Comparison of ENCODE assay signal across 10 cellular contexts in the genomic region with DNA sequence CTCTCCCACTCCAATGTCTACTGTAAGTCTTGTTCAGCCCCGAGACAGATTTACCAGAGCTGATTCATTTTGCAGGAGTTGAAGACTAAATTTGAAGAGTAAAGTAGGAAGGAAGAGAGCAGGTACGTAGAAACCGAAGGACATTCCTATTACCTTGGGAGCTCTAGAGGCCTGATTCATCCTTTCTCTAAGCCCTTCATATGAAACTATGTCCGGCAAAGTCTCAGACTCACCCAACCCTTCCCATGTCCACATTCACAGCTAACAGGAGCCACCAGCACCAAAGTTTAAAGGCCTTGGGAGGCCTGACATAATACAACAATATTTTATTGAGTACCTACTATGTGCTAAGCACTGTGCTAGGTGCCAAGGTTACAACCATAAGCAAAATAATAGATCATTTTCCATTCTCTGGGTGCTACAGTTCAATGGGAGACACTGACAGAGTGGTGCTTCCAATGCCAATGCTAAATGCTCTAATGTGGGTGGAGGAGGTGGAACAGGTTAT.
A peak's percentile ranks its signal among the peaks of the same experiment; 100 is the strongest.
DNase-seq lines count a peak whose midpoint lies in the region; ATAC-seq, FAIRE-seq and TF ChIP-seq lines count a peak whose summit lies in the region.
"Had no signal": no experiment of that assay in that cellular context is flagged by ENCODE, and none has a peak within 500 bp of the region (broad histone marks: within the 10 kb centered on the region; RNA-seq: fewer than 3 reads in every experiment).

No MANE protein-coding gene starts in this region.

- no TSS peak for BruUV-seq in GM12878 (replicated peaks; lab: Mats Ljungman, UMichigan)

- TF ChIP-seq POLR2A in GM12878 (IDR thresholded peaks at IDR 0.05; ENCODE audit: low read depth, low read length) = no peak

- RAD21 ChIA-PET in GM12878 (lab: Charles Lee; ENCODE audit: unreplicated experiment) = interaction anchor here (0.6 to 1.9 kb wide), 10 partner anchors 11 to 303 kb away, joined by 3 to 6 read pairs (median 5); partner anchors contain the start of gene PHLDA1

- no peak for FAIRE-seq in GM12878 (lab: Jason Lieb, UNC)

- 0 out of 22 replicates have a peak, but pooled peaks cover 0 to under 1% (median 0%) of the 10 kb centered on the region in 11 experiments for H3K27me3 ChIP-seq in BLaER1 treated with 17β-estradiol and CSF1 and Interleukin-3, amounts not matched to agents 10 nM and 100 nM
- no peaks in the 10 kb centered on the region for H3K27me3 ChIP-seq in HUES48 (ENCODE audit: control insufficient read depth, insufficient read depth, low read length)
- no peaks in the 10 kb centered on the region for H3K27me3 ChIP-seq in GM12878 (replicated peaks in 1 of 2; ENCODE audit: control insufficient read depth in 2 of 2, insufficient read depth in 2 of 2, low read length in 1 of 2)
- H3K27me3 ChIP-seq in HAP-1 (ENCODE audit: low read depth) = no peaks in the 10 kb centered on the region
- H3K27me3 ChIP-seq: testis had no signal

- H3K4me1 ChIP-seq in BLaER1 treated with 17β-estradiol and CSF1 and Interleukin-3, amounts not matched to agents 10 nM and 100 nM = peaks cover 0 to 29% (median 14%) of the 10 kb centered on the region in 10 experiments; a peak in 13 of 20 replicates
- H3K4me1 ChIP-seq in HUES48 (ENCODE audit: control insufficient read depth, insufficient read depth, low read length) (peaks cover 24% of the 10 kb centered on the region), GM12878 (ENCODE audit: control insufficient read depth, insufficient read depth, low read length) (peaks cover 18% of the 10 kb centered on the region), mesodermal cell (ENCODE audit: control insufficient read depth, insufficient read depth, low read length, poor library complexity, severe bottlenecking) (peaks cover 15% of the 10 kb centered on the region), HAP-1 (peaks cover 15% of the 10 kb centered on the region)
- H3K4me1 ChIP-seq: testis had no signal

- H3K4me3 ChIP-seq in BLaER1 treated with 17β-estradiol and CSF1 and Interleukin-3, amounts not matched to agents 10 nM and 100 nM = no peak overlapping the region
- H3K4me3 ChIP-seq in HUES48 (ENCODE audit: low read depth, low read length) (peak overlapping the region; percentile 35), GM12878 (no peak overlapping the region), mesodermal cell (ENCODE audit: extremely low read depth, insufficient read depth, low read length, poor library complexity, severe bottlenecking) (no peak overlapping the region), HAP-1 (no peak overlapping the region)
- H3K4me3 ChIP-seq: testis had no signal

- no peak overlapping the region for H2AFZ ChIP-seq in GM12878 (ENCODE audit: control insufficient read depth, low read depth, low read length)

- no peaks in the 10 kb centered on the region for H3K36me3 ChIP-seq in BLaER1 treated with 17β-estradiol and CSF1 and Interleukin-3, amounts not matched to agents 10 nM and 100 nM
- H3K36me3 ChIP-seq in HUES48 (ENCODE audit: control insufficient read depth, insufficient read depth, low read length) (no peaks in the 10 kb centered on the region), GM12878 (ENCODE audit: control insufficient read depth in 2 of 2, insufficient read depth in 2 of 2, low read length in 1 of 2) (no peaks in the 10 kb centered on the region), mesodermal cell (ENCODE audit: control insufficient read depth, insufficient read depth, low read length) (no peaks in the 10 kb centered on the region), HAP-1 (replicated peaks) (no peaks in the 10 kb centered on the region)

- no peaks in the 10 kb centered on the region for H3K79me2 ChIP-seq in GM12878 (ENCODE audit: control insufficient read depth, insufficient read depth, low read length)

- peak overlapping the region in 4 of 11 experiments; percentile 41 to 81 (median 74); a peak in 6 of 22 replicates for H3K27ac ChIP-seq in BLaER1 treated with 17β-estradiol and CSF1 and Interleukin-3, amounts not matched to agents 10 nM and 100 nM
- H3K27ac ChIP-seq in HUES48 (ENCODE audit: low read depth, low read length) (peak overlapping the region; percentile 99), GM12878 (ENCODE audit: control insufficient read depth, insufficient read depth) (peak overlapping the region; percentile 10), mesodermal cell (ENCODE audit: low read depth, low read length, severe bottlenecking) (peak overlapping the region; percentile 92)
- H3K27ac ChIP-seq: testis had no signal

- no peak for TF ChIP-seq RAD21 in GM12878 (IDR thresholded peaks at IDR 0.05; ENCODE audit: insufficient read depth, low read depth, low read length)

- no peak for DNase-seq in GM12878 (ENCODE audit: low read depth, low spot score)
- no peak for DNase-seq in NCI-H1048 (lab: John Stamatoyannopoulos, UW)
- DNase-seq in HAP-1 (ENCODE audit: low spot score in 2 of 2) = no peak
- DNase-seq in kidney glomerular epithelial cell (lab: John Stamatoyannopoulos, UW) = no peak
- DNase-seq: left cardiac atrium, testis had no signal

- in situ Hi-C loops in GM12878 (cut with MboI) = no loop called here
- in situ Hi-C loops in HAP-1 (cut with MboI; ENCODE audit: low sequenced_read_pairs) = no loop called here

- CTCF ChIA-PET in GM12878 (lab: Yijun Ruan, JAX) = interaction anchor here (0.8 to 2.0 kb wide), 3 partner anchors 10 to 86 kb away, joined by 3 to 5 read pairs (median 4); partner anchors contain the start of gene PHLDA1

- H3K4me2 ChIP-seq in BLaER1 treated with 17β-estradiol and CSF1 and Interleukin-3, amounts not matched to agents 10 nM and 100 nM = peak overlapping the region in 7 of 11 experiments; percentile 1 to 86 (median 68); a peak in 13 of 22 replicates
- H3K4me2 ChIP-seq in GM12878 (ENCODE audit: control insufficient read depth, insufficient read depth) = peak overlapping the region; percentile 56; the same call in 1 of the 2 replicates

- POLR2A ChIA-PET in GM12878 (lab: Charles Lee) = interaction anchor here (0.6 to 2.0 kb wide), 4 partner anchors 14 to 51 kb away, joined by 3 to 9 read pairs (median 4); no protein-coding TSS in a partner anchor

- H3K9ac ChIP-seq in BLaER1 treated with 17β-estradiol and CSF1 and Interleukin-3, amounts not matched to agents 10 nM and 100 nM = no peak overlapping the region
- H3K9ac ChIP-seq in HUES48 (ENCODE audit: low read depth, low read length) = peak overlapping the region; percentile 47
- H3K9ac ChIP-seq in GM12878 (ENCODE audit: control insufficient read depth, insufficient read depth, low read length) = no peak overlapping the region

- SMC1A ChIA-PET in GM12878 (lab: Charles Lee; ENCODE audit: uncharacterized antibody, unreplicated experiment) = interaction anchor here (1.0 to 6.1 kb wide), 13 partner anchors 10 to 385 kb away, joined by 3 to 44 read pairs (median 4); no protein-coding TSS in a partner anchor

- intact Hi-C loops in GM12878 (cut with micrococcal nuclease; ENCODE audit: unreplicated experiment) = loop anchor here (1.0 to 2.0 kb wide), 3 partner anchors 11 to 86 kb away; partner anchors contain the start of gene PHLDA1

- WGBS in GM12878 (ENCODE audit: insufficient coverage, insufficient replicate concordance, low lambda C conversion rate, missing lambda C conversion rate) = 32% methylated on average over 4 of the region's 4 CpGs
- 80 to 100% methylated on average over 1 to 2 of the region's 4 CpGs for WGBS in mesodermal cell (ENCODE audit: insufficient coverage in 2 of 2), 2 experiments

- no peak for TF ChIP-seq EP300 in GM12878 (IDR thresholded peaks at IDR 0.05; ENCODE audit: borderline replicate concordance in 1 of 2, control insufficient read depth in 1 of 2, low read depth in 2 of 2, low read length in 2 of 2)

- H4K20me1 ChIP-seq in BLaER1 treated with 17β-estradiol and CSF1 and Interleukin-3, amounts not matched to agents 10 nM and 100 nM = no peaks in the 10 kb centered on the region
- H4K20me1 ChIP-seq in GM12878 (ENCODE audit: control insufficient read depth, insufficient read depth) = no peaks in the 10 kb centered on the region

- TF ChIP-seq CTCF in GM12878 (IDR thresholded peaks at IDR 0.05 in 2 of 3, conservative IDR thresholded peaks at IDR 0.05 in 1 of 3; ENCODE audit: control insufficient read depth in 2 of 3, extremely low read depth in 1 of 3, insufficient read depth in 1 of 3, low read depth in 3 of 3, low read length in 3 of 3) = no peak

- H3K9me3 ChIP-seq in BLaER1 treated with 17β-estradiol and CSF1 and Interleukin-3, amounts not matched to agents 10 nM and 100 nM (replicated peaks in 1 of 11) = peaks cover 0 to 10% (median 8%) of the 10 kb centered on the region in 11 experiments; a peak in 15 of 22 replicates
- H3K9me3 ChIP-seq in HUES48 (ENCODE audit: control insufficient read depth, insufficient read depth, low read length) (peaks cover 3% of the 10 kb centered on the region), GM12878 (replicated peaks; ENCODE audit: control insufficient read depth, insufficient read depth, low read length) (no peaks in the 10 kb centered on the region; the same call in 2 of the 3 replicates), mesodermal cell (ENCODE audit: control insufficient read depth, low read length) (peaks cover 4% of the 10 kb centered on the region), HAP-1 (no peaks in the 10 kb centered on the region)
- H3K9me3 ChIP-seq: testis had no signal

- no peak for ATAC-seq in GM12878
- no peak for ATAC-seq in HG02884 (IDR thresholded peaks at IDR 0.05; ENCODE audit: unreplicated experiment)
